Comparison of ENCODE assay signal across 1 cellular context in the genomic region with DNA sequence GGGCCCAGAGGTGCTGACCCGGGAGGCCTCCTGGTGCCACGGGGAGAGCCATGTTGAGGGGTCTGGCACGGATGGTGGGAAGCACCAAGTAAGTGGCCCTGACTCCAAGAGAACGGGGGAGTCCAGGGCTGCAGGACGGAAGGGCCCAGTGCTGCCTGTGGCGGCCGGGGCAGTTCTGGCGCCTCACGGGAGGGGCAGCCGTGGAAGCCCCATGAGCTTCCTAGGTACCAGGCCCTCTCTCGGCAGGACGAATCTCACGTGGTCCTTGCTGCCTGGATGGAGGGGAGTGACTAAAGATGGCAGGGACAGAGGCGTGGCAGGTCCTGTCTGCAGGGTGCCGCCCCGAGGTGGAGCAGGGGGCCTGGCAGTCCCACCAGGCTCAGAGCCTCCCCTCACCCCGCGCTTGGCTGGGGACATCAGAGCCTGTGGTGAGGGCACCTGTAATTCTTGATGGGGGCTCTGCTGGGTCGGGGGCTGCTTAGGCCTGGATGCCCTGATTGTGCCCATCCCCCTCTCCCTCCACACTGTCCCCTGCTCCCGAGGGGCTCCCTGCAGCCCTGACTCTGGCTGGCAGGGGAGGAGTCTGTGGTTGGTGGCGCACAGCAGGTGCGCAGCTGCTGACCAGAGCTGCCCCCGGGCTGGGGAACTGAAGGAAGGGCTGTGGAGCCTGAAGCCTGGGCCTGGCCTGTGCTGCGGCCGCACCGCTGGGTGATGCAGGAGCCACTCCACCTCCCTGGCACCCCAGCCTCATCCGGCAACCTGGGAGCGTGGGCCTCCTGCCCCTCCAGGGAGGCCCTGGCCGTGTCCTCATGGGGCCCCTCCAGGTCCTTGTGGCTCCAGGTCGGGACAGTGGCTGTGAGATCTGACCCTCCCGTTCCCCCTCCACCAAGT.
TF ChIP-seq lines count a peak whose summit lies in the region.

No MANE protein-coding gene starts in this region.

TF ChIP-seq in K562, 482 proteins besides CTCF, POLR2A, EP300 and RAD21:
- no peak for TF ChIP-seq PCBP1 (IDR thresholded peaks at IDR 0.05; ENCODE audit: low read depth, low read length, poor library complexity, severe bottlenecking)
- no peak for TF ChIP-seq MYC (IDR thresholded peaks at IDR 0.05; ENCODE audit: low read depth, low read length)
- TF ChIP-seq MYC (CRISPR knock-in tag; IDR thresholded peaks at IDR 0.05; ENCODE audit: borderline replicate concordance, low read depth), result peak; percentile 43; the same call in 1 of the 2 replicates
- TF ChIP-seq ZBTB7A (IDR thresholded peaks at IDR 0.05; ENCODE audit: borderline replicate concordance, control insufficient read depth, low read depth, low read length), result peak; percentile 10; the same call in 1 of the 2 replicates
- TF ChIP-seq ZFX (CRISPR knock-in tag; IDR thresholded peaks at IDR 0.05), result peak; percentile 72
- TF ChIP-seq ZNF263 (CRISPR knock-in tag; IDR thresholded peaks at IDR 0.05; ENCODE audit: borderline replicate concordance), result 0 out of 2 replicates have a peak, but pooled peaks have one; percentile 25
- peak; percentile 79 to 81 for TF ChIP-seq NRF1 (conservative IDR thresholded peaks at IDR 0.05 in 1 of 2, IDR thresholded peaks at IDR 0.05 in 1 of 2)
- 0 out of 2 replicates have a peak, but pooled peaks have one; percentile 29 for TF ChIP-seq FOXP1 (CRISPR knock-in tag; IDR thresholded peaks at IDR 0.05)
- no peak for TF ChIP-seq DNMT1 (IDR thresholded peaks at IDR 0.05)
- TF ChIP-seq ZFPM2 (CRISPR knock-in tag; IDR thresholded peaks at IDR 0.05), result no peak
- TF ChIP-seq PHB (CRISPR knock-in tag; IDR thresholded peaks at IDR 0.05), result 0 out of 2 replicates have a peak, but pooled peaks have one; percentile 23
- no peak for TF ChIP-seq RREB1 (CRISPR knock-in tag; IDR thresholded peaks at IDR 0.05)
- TF ChIP-seq, protein P1, sequence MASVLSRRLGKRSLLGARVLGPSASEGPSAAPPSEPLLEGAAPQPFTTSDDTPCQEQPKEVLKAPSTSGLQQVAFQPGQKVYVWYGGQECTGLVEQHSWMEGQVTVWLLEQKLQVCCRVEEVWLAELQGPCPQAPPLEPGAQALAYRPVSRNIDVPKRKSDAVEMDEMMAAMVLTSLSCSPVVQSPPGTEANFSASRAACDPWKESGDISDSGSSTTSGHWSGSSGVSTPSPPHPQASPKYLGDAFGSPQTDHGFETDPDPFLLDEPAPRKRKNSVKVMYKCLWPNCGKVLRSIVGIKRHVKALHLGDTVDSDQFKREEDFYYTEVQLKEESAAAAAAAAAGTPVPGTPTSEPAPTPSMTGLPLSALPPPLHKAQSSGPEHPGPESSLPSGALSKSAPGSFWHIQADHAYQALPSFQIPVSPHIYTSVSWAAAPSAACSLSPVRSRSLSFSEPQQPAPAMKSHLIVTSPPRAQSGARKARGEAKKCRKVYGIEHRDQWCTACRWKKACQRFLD (CRISPR knock-in tag; IDR thresholded peaks at IDR 0.05), result no peak
- TF ChIP-seq NR3C1 (CRISPR knock-in tag; IDR thresholded peaks at IDR 0.05), result no peak
- TF ChIP-seq, protein P2, sequence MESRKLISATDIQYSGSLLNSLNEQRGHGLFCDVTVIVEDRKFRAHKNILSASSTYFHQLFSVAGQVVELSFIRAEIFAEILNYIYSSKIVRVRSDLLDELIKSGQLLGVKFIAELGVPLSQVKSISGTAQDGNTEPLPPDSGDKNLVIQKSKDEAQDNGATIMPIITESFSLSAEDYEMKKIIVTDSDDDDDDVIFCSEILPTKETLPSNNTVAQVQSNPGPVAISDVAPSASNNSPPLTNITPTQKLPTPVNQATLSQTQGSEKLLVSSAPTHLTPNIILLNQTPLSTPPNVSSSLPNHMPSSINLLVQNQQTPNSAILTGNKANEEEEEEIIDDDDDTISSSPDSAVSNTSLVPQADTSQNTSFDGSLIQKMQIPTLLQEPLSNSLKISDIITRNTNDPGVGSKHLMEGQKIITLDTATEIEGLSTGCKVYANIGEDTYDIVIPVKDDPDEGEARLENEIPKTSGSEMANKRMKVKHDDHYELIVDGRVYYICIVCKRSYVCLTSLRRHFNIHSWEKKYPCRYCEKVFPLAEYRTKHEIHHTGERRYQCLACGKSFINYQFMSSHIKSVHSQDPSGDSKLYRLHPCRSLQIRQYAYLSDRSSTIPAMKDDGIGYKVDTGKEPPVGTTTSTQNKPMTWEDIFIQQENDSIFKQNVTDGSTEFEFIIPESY (CRISPR knock-in tag; IDR thresholded peaks at IDR 0.05), result peak; percentile 19; the same call in 1 of the 2 replicates
- TF ChIP-seq POLR2G (IDR thresholded peaks at IDR 0.05; ENCODE audit: low read depth, low read length), result peak; percentile 38; the same call in 1 of the 2 replicates
- TF ChIP-seq, protein P3, sequence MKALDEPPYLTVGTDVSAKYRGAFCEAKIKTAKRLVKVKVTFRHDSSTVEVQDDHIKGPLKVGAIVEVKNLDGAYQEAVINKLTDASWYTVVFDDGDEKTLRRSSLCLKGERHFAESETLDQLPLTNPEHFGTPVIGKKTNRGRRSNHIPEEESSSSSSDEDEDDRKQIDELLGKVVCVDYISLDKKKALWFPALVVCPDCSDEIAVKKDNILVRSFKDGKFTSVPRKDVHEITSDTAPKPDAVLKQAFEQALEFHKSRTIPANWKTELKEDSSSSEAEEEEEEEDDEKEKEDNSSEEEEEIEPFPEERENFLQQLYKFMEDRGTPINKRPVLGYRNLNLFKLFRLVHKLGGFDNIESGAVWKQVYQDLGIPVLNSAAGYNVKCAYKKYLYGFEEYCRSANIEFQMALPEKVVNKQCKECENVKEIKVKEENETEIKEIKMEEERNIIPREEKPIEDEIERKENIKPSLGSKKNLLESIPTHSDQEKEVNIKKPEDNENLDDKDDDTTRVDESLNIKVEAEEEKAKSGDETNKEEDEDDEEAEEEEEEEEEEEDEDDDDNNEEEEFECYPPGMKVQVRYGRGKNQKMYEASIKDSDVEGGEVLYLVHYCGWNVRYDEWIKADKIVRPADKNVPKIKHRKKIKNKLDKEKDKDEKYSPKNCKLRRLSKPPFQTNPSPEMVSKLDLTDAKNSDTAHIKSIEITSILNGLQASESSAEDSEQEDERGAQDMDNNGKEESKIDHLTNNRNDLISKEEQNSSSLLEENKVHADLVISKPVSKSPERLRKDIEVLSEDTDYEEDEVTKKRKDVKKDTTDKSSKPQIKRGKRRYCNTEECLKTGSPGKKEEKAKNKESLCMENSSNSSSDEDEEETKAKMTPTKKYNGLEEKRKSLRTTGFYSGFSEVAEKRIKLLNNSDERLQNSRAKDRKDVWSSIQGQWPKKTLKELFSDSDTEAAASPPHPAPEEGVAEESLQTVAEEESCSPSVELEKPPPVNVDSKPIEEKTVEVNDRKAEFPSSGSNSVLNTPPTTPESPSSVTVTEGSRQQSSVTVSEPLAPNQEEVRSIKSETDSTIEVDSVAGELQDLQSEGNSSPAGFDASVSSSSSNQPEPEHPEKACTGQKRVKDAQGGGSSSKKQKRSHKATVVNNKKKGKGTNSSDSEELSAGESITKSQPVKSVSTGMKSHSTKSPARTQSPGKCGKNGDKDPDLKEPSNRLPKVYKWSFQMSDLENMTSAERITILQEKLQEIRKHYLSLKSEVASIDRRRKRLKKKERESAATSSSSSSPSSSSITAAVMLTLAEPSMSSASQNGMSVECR (CRISPR knock-in tag; IDR thresholded peaks at IDR 0.05), result peak; percentile 23; the same call in 1 of the 2 replicates
- no peak for TF ChIP-seq ZNF133 (CRISPR knock-in tag; IDR thresholded peaks at IDR 0.05)
TF ChIP-seq in K562: peak in this region for 10.
